In genomic region chr1:43009274-43009673, GRCh38 we compare ENCODE assay signal across 1 cellular context.
TF ChIP-seq lines count a peak whose summit lies in the region.

No MANE protein-coding gene starts in this region.

TF ChIP-seq in GM23338, 12 proteins besides CTCF, POLR2A, EP300 and RAD21 (continued from another document):
- TF ChIP-seq ZNF462 (CRISPR knock-in tag; IDR thresholded peaks at IDR 0.05) (no peak), EZH2phosphoT487 (IDR thresholded peaks at IDR 0.05; ENCODE audit: unreplicated experiment) (no peak), NANOG (IDR thresholded peaks at IDR 0.05; ENCODE audit: borderline replicate concordance) (no peak), CREB1 (CRISPR knock-in tag; IDR thresholded peaks at IDR 0.05; ENCODE audit: low read depth) (no peak), EZH2 (IDR thresholded peaks at IDR 0.05; ENCODE audit: low read depth, unreplicated experiment) (no peak), STAT1 (IDR thresholded peaks at IDR 0.05; ENCODE audit: unreplicated experiment) (no peak), JUNB (IDR thresholded peaks at IDR 0.05; ENCODE audit: unreplicated experiment) (no peak), ZNF331 (CRISPR knock-in tag; IDR thresholded peaks at IDR 0.05; ENCODE audit: low read depth) (no peak), ZNF114 (CRISPR knock-in tag; IDR thresholded peaks at IDR 0.05) (no peak), POLR2AphosphoS5 (IDR thresholded peaks at IDR 0.05; ENCODE audit: low read depth) (no peak)
